7 cellular contexts compared by ENCODE assay signal in the genomic region with DNA sequence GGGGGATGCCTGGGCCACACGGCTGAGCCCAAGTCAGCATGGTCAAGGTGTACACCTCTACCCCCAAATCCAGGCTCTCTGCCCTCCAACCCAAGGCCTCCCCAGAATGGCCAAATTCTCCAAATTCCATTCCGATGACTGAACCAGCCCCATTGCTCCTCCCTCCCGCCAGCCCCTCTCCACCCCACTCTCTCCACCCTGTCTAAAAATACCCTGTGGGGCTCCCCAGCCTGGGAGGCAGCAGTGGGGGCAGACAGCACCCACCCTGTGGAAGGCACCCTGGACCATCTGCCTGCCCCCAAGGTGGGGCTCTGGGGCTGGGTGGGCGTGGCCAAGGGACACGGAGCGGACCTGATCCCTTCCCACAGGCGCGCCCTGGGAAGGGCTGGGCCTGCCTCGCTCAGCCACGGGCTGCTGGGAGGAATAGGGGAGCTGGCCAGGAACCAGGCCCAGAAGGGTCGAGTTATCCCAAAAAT. TPM values are rescaled to one million over a fixed set of nuclear protein-coding genes. Genes with fewer than 3 reads are reported as not detected.
DNase-seq lines count a peak whose midpoint lies in the region; ATAC-seq and TF ChIP-seq lines count a peak whose summit lies in the region.

No MANE protein-coding gene starts in this region.

- H3K4me1 Mint-ChIP-seq in type B pancreatic cell (ENCODE audit: unreplicated experiment), result peaks cover 32% of the 10 kb centered on the region

- H3K9me3 ChIP-seq in HUES64 (ENCODE audit: insufficient read depth, low read depth, low read length) (no peaks in the 10 kb centered on the region), colonic mucosa (no peaks in the 10 kb centered on the region), right lobe of liver (no peaks in the 10 kb centered on the region)

- TF ChIP-seq CTCF in colonic mucosa (IDR thresholded peaks at IDR 0.05), result no peak
- TF ChIP-seq CTCF in right lobe of liver (IDR thresholded peaks at IDR 0.05), result no peak
- TF ChIP-seq CTCF in type B pancreatic cell (conservative IDR thresholded peaks at IDR 0.05), result no peak

- H3K4me3 ChIP-seq in HUES64 (ENCODE audit: low read length) (peak overlapping the region; percentile 37), colonic mucosa (peak overlapping the region; percentile 23), right lobe of liver (no peak overlapping the region)

- H3K27me3 Mint-ChIP-seq in type B pancreatic cell, result no peaks in the 10 kb centered on the region

- no peaks in the 10 kb centered on the region for H3K9me3 Mint-ChIP-seq in type B pancreatic cell

- intact Hi-C loops in colonic mucosa (cut with DNase I) (no loop called here), right lobe of liver (cut with DNase I) (no loop called here)

- H3K9ac ChIP-seq in HUES64 (ENCODE audit: low read depth, low read length), result peak overlapping the region; percentile 82
- H3K9ac ChIP-seq in colonic mucosa (ENCODE audit: low read depth in 2 of 2, low read length in 2 of 2), result peak overlapping the region; percentile 68 to 89

- H3K27ac ChIP-seq in HUES64 (ENCODE audit: low read depth, low read length) (peak overlapping the region; percentile 94), colonic mucosa (peak overlapping the region; percentile 94), right lobe of liver (peak overlapping the region in 2 of 3 donors; percentile 13 to 20)

- ATAC-seq in right lobe of liver, result peak in 3 of 4 donors; percentile 7 to 12 (median 12)
- ATAC-seq in GM18498 (IDR thresholded peaks at IDR 0.05; ENCODE audit: unreplicated experiment), result no peak

- H3K36me3 Mint-ChIP-seq in type B pancreatic cell, result peaks cover 14% of the 10 kb centered on the region

- 32% methylated on average over 11 of the region's 11 CpGs for WGBS in HUES64
- WGBS in right lobe of liver (ENCODE audit: insufficient coverage, low coverage, low lambda C conversion rate, missing lambda C conversion rate), result 60% methylated on average over 1 of the region's 11 CpGs

- H3K36me3 ChIP-seq in HUES64 (ENCODE audit: insufficient read depth, low read length) (peaks cover 21% of the 10 kb centered on the region), colonic mucosa (no peaks in the 10 kb centered on the region), right lobe of liver (no peaks in the 10 kb centered on the region)

- TF ChIP-seq POLR2A in right lobe of liver (IDR thresholded peaks at IDR 0.05), result no peak

- DNase-seq in colonic mucosa (peak; percentile 81), right lobe of liver (no peak), type B pancreatic cell (ENCODE audit: extremely low spot score, unreplicated experiment) (no peak), NOMO-1 treated with DMSO at 0.1 percent for 48 hours (lab: John Stamatoyannopoulos, UW; ENCODE audit: unreplicated experiment) (no peak), NCI-H446 (lab: John Stamatoyannopoulos, UW) (no peak)

- H3K4me1 ChIP-seq in HUES64 (ENCODE audit: insufficient read depth, low read length) (peaks cover 43% of the 10 kb centered on the region), colonic mucosa (peaks cover 32% of the 10 kb centered on the region), right lobe of liver (peaks cover 0 to 9% (median 0%) of the 10 kb centered on the region in 4 donors)

- H3K27me3 ChIP-seq in HUES64 (ENCODE audit: insufficient read depth, low read length) (no peaks in the 10 kb centered on the region), colonic mucosa (no peaks in the 10 kb centered on the region), right lobe of liver (no peaks in the 10 kb centered on the region)

- peak overlapping the region; percentile 99 for H3K27ac Mint-ChIP-seq in type B pancreatic cell

- H3K4me3 Mint-ChIP-seq in type B pancreatic cell, result peak overlapping the region; percentile 63

RNA-seq across cellular contexts. Expression of gene TEAD3, which starts 11.4 kb away (rescaled TPM):
- 15.5 TPM for polyA plus RNA-seq in HUES64 (2013, experiment 1 of 2)
- 18.1 TPM for polyA plus RNA-seq in HUES64 (2013, experiment 2 of 2)
- total RNA-seq in colonic mucosa (10 to 100 TPM; 24.5 to 38.4 TPM), right lobe of liver (1 to 10 TPM; 5.2 to 8.5 (median 6.9) TPM), type B pancreatic cell (ENCODE audit: low replicate concordance) (49.8 and 109 TPM in 2 replicates)

RNA-seq across cellular contexts. Expression of gene RPL10A, which starts 17.2 kb away (rescaled TPM):
- polyA plus RNA-seq in HUES64 (2013, experiment 1 of 2), result 1,734 TPM
- 1,847 TPM for polyA plus RNA-seq in HUES64 (2013, experiment 2 of 2)
- total RNA-seq in colonic mucosa (1,000 to 10,000 TPM in 1 of 2 donors, 100 to 1,000 TPM in 1; 998 to 1,213 TPM), right lobe of liver (100 to 1,000 TPM; 366 to 446 (median 412) TPM), type B pancreatic cell (ENCODE audit: low replicate concordance) (1,788 and 1,808 TPM in 2 replicates)

RNA-seq across cellular contexts. Expression of gene TULP1, which starts 27.3 kb away (rescaled TPM):
- polyA plus RNA-seq in HUES64 (2013, experiment 1 of 2), result 0.30 TPM
- polyA plus RNA-seq in HUES64 (2013, experiment 2 of 2), result 0.13 TPM
- total RNA-seq in colonic mucosa (not detected), right lobe of liver (not detected), type B pancreatic cell (ENCODE audit: low replicate concordance) (0.14 TPM in 1 of 2 replicates, not detected in the other)

RNA-seq across cellular contexts. Expression of gene FANCE, which starts 33.3 kb away (rescaled TPM):
- 8.7 TPM for polyA plus RNA-seq in HUES64 (2013, experiment 1 of 2)
- polyA plus RNA-seq in HUES64 (2013, experiment 2 of 2), result 10.3 TPM
- 10 to 100 TPM in 1 of 2 donors, 1 to 10 TPM in 1; 3.7 to 10.7 TPM for total RNA-seq in colonic mucosa
- 1 to 10 TPM in 3 of 6 experiments, under 1 TPM in 3; 0.44 to 1.7 (median 0.95) TPM for total RNA-seq in right lobe of liver
- total RNA-seq in type B pancreatic cell (ENCODE audit: low replicate concordance), result 11.6 and 12.8 TPM in 2 replicates

Comparison
In these comparisons a context has a peak if more than half of its experiments do, and no peak if none do; other contexts are left out.
1. H3K27ac ChIP-seq: peak in every context shown above with its lines; median percentile 94 in HUES64; 94 in colonic mucosa; 16 in right lobe of liver.
2. H3K4me3 ChIP-seq: peak in HUES64 (single experiment) and colonic mucosa (single experiment); none in right lobe of liver (0 of 3).